8 cellular contexts compared by ENCODE assay signal in genomic region chr2:3282056-3282998, GRCh38.
DNase-seq lines count a peak whose midpoint lies in the region; ATAC-seq and TF ChIP-seq lines count a peak whose summit lies in the region.

No MANE protein-coding gene starts in this region.

- intact Hi-C loops in testis (cut with DNase I; ENCODE audit: low total_unique reads): no loop called here
- intact Hi-C loops in colonic mucosa (cut with DNase I): no loop called here

- peaks cover 11% of the 10 kb centered on the region for H3K4me1 Mint-ChIP-seq in activated T-cell treated with anti-CD3 and anti-CD28 coated beads, Interleukin-2, amount 50 U/mL, for 24 hours (ENCODE audit: low read depth)
- peaks cover 11% of the 10 kb centered on the region for H3K4me1 Mint-ChIP-seq in activated T-cell treated with anti-CD3 and anti-CD28 coated beads, Interleukin-2, amount 50 U/mL, for 4 hours (ENCODE audit: low read depth)

- TF ChIP-seq POLR2A in testis (IDR thresholded peaks at IDR 0.05): no peak

- DNase-seq in activated T-cell treated with anti-CD3 and anti-CD28 coated beads, Interleukin-2, amount 50 U/mL, for 24 hours: peak; percentile 8
- no peak for DNase-seq in activated T-cell treated with anti-CD3 and anti-CD28 coated beads, Interleukin-2, amount 50 U/mL, for 4 hours
- DNase-seq in adipocyte (ENCODE audit: low read depth) (peak; percentile 64), iPS-NIHi11 (ENCODE audit: low spot score) (peak; percentile 72), testis (peak; percentile 54), colonic mucosa (no peak)
- no peak for DNase-seq in activated T-cell treated with anti-CD3 and anti-CD28 coated beads, Interleukin-2, amount 50 U/mL, for 48 hours
- no peak for DNase-seq in central memory CD4-positive, alpha-beta T cell

- no peak for TF ChIP-seq CTCF in testis (IDR thresholded peaks at IDR 0.05)
- no peak for TF ChIP-seq CTCF in colonic mucosa (IDR thresholded peaks at IDR 0.05)

- no peak overlapping the region for H3K4me3 ChIP-seq in adipocyte (ENCODE audit: low read length)
- no peak overlapping the region for H3K4me3 ChIP-seq in testis
- no peak overlapping the region for H3K4me3 ChIP-seq in colonic mucosa

- H3K4me3 Mint-ChIP-seq in activated T-cell treated with anti-CD3 and anti-CD28 coated beads, Interleukin-2, amount 50 U/mL, for 24 hours: no peak overlapping the region
- no peak overlapping the region for H3K4me3 Mint-ChIP-seq in activated T-cell treated with anti-CD3 and anti-CD28 coated beads, Interleukin-2, amount 50 U/mL, for 4 hours

- no peaks in the 10 kb centered on the region for H3K27me3 Mint-ChIP-seq in activated T-cell treated with anti-CD3 and anti-CD28 coated beads, Interleukin-2, amount 50 U/mL, for 24 hours
- no peaks in the 10 kb centered on the region for H3K27me3 Mint-ChIP-seq in activated T-cell treated with anti-CD3 and anti-CD28 coated beads, Interleukin-2, amount 50 U/mL, for 4 hours (ENCODE audit: low read depth)

- ATAC-seq in activated T-cell treated with anti-CD3 and anti-CD28 coated beads, Interleukin-2, amount 50 U/mL, for 4 hours: no peak

- H3K27me3 ChIP-seq in adipocyte (replicated peaks; ENCODE audit: control insufficient read depth, insufficient read depth, low read length): no peaks in the 10 kb centered on the region
- H3K27me3 ChIP-seq in testis: no peaks in the 10 kb centered on the region
- no peaks in the 10 kb centered on the region for H3K27me3 ChIP-seq in colonic mucosa

- WGBS in testis, 2 donors: 62 to 64% methylated on average over 21 to 36 of the region's 36 CpGs

- H3K27ac ChIP-seq in testis (no peak overlapping the region), colonic mucosa (no peak overlapping the region)

- H3K9ac ChIP-seq in adipocyte (ENCODE audit: low read length) (no peak overlapping the region), colonic mucosa (ENCODE audit: low read depth in 2 of 2, low read length in 2 of 2) (no peak overlapping the region)

- H3K36me3 ChIP-seq in adipocyte (ENCODE audit: control insufficient read depth, insufficient read depth, low read length, severe bottlenecking) (no peaks in the 10 kb centered on the region), testis (ENCODE audit: low read depth, missing control alignments) (no peaks in the 10 kb centered on the region), colonic mucosa (no peaks in the 10 kb centered on the region)

- H3K36me3 Mint-ChIP-seq in activated T-cell treated with anti-CD3 and anti-CD28 coated beads, Interleukin-2, amount 50 U/mL, for 24 hours (ENCODE audit: low read depth): peaks cover 56% of the 10 kb centered on the region
- H3K36me3 Mint-ChIP-seq in activated T-cell treated with anti-CD3 and anti-CD28 coated beads, Interleukin-2, amount 50 U/mL, for 4 hours (ENCODE audit: insufficient read depth): peaks cover 22% of the 10 kb centered on the region

- peaks cover 3% of the 10 kb centered on the region for H3K9me3 Mint-ChIP-seq in activated T-cell treated with anti-CD3 and anti-CD28 coated beads, Interleukin-2, amount 50 U/mL, for 24 hours
- H3K9me3 Mint-ChIP-seq in activated T-cell treated with anti-CD3 and anti-CD28 coated beads, Interleukin-2, amount 50 U/mL, for 4 hours: no peaks in the 10 kb centered on the region

- no peak overlapping the region for H3K27ac Mint-ChIP-seq in activated T-cell treated with anti-CD3 and anti-CD28 coated beads, Interleukin-2, amount 50 U/mL, for 24 hours

- H3K4me1 ChIP-seq in adipocyte (ENCODE audit: control insufficient read depth, insufficient read depth, low read length): no peaks in the 10 kb centered on the region
- no peaks in the 10 kb centered on the region for H3K4me1 ChIP-seq in testis
- no peaks in the 10 kb centered on the region for H3K4me1 ChIP-seq in colonic mucosa

- H3K9me3 ChIP-seq in adipocyte (ENCODE audit: control insufficient read depth, low read length) (no peaks in the 10 kb centered on the region), testis (no peaks in the 10 kb centered on the region), colonic mucosa (no peaks in the 10 kb centered on the region)

Comparison
In these comparisons a context has a peak if more than half of its experiments do, and no peak if none do; other contexts are left out.
1. DNase-seq: peak in activated T-cell treated with anti-CD3 and anti-CD28 coated beads, Interleukin-2, amount 50 U/mL, for 24 hours (single experiment), adipocyte (single experiment), iPS-NIHi11 (single experiment) and testis (single experiment); none in activated T-cell treated with anti-CD3 and anti-CD28 coated beads, Interleukin-2, amount 50 U/mL, for 4 hours (single experiment), activated T-cell treated with anti-CD3 and anti-CD28 coated beads, Interleukin-2, amount 50 U/mL, for 48 hours (0 of 2), central memory CD4-positive, alpha-beta T cell (single experiment) and colonic mucosa (single experiment).